Comparison of ENCODE assay signal across 8 cellular contexts in the genomic region with DNA sequence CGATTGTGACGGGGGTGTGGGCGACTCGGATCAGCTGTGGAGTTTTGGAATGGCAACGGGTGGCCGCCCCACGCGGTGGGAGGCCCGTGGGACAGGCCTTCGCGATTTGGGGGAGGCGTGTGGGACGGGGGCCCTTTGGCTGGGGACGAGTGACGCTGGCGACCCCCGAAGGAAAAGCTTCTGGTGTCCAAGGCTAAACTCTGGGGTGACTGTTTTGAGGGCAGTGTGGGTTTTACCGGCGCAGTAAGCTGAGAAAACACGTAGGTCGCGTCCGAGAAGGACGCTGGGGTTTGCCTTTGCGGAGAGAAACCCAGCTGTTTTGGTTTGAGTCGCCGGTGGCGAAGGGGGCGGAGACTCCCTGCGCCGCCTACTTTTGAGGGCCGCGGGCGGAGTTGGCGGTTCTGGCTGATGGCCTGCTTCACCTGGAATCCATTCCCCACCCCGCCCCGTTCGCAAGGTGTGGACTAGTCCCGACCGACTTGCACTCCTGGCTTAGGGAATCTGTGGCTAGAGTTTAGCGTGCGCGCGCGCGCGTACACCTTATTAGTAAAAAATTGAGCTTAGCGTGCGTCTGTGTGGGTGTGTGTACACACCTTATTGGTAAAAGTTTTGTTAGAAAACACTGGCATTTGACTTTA. TPM values are rescaled to one million over a fixed set of nuclear protein-coding genes. Genes with fewer than 3 reads are reported as not detected.
DNase-seq lines count a peak whose midpoint lies in the region; ATAC-seq and TF ChIP-seq lines count a peak whose summit lies in the region.

No MANE protein-coding gene starts in this region.

- intact Hi-C loops in CD14-positive monocyte (cut with micrococcal nuclease) (loop anchor here (2.0 to 10.0 kb wide), 3 partner anchors 46 to 80 kb away; partner anchors contain the start of gene HIBADH (in 1 of the 2)), dorsolateral prefrontal cortex (cut with DNase I) (loop anchor here (2.0 kb wide), 1 partner anchor 78 kb away; the partner anchor contains the start of gene HIBADH (in 2 of the 2)), lower leg skin (cut with DNase I; ENCODE audit: low total_unique reads) (no loop called here)
- intact Hi-C loops in activated CD4-positive, alpha-beta memory T cell treated with anti-CD3 and anti-CD28 coated beads for 36 hours (cut with micrococcal nuclease): loop anchor here (1.0 to 2.0 kb wide), 4 partner anchors 43 to 1540 kb away; partner anchors contain the start of genes CBX3 and HNRNPA2B1

- peak; percentile 72 for ATAC-seq in GM19397 (IDR thresholded peaks at IDR 0.05; ENCODE audit: unreplicated experiment)
- ATAC-seq in HG03521 (IDR thresholded peaks at IDR 0.05; ENCODE audit: unreplicated experiment): peak; percentile 60

- 0 to 1% methylated on average over 35 to 43 of the region's 49 CpGs for WGBS in lower leg skin, 2 donors

- H3K4me3 ChIP-seq in dorsolateral prefrontal cortex (peak overlapping the region; percentile 67 to 99 (median 93)), lower leg skin (ENCODE audit: low read depth, poor library complexity, severe bottlenecking) (peak overlapping the region; percentile 99)

- H3K27ac ChIP-seq in dorsolateral prefrontal cortex: peak overlapping the region; percentile 31 to 99 (median 93)

- H3K4me3 Mint-ChIP-seq in CD14-positive monocyte: peak overlapping the region; percentile 97
- H3K4me3 Mint-ChIP-seq in activated CD4-positive, alpha-beta memory T cell treated with anti-CD3 and anti-CD28 coated beads for 36 hours: peak overlapping the region; percentile 87

- peaks cover 0 to 3% (median 0%) of the 10 kb centered on the region in 7 donors for H3K9me3 Mint-ChIP-seq in CD14-positive monocyte
- no peaks in the 10 kb centered on the region for H3K9me3 Mint-ChIP-seq in activated CD4-positive, alpha-beta memory T cell treated with anti-CD3 and anti-CD28 coated beads for 36 hours

- peaks cover 36% of the 10 kb centered on the region for H3K4me1 Mint-ChIP-seq in CD14-positive monocyte
- peaks cover 41% of the 10 kb centered on the region for H3K4me1 Mint-ChIP-seq in activated CD4-positive, alpha-beta memory T cell treated with anti-CD3 and anti-CD28 coated beads for 36 hours (ENCODE audit: low read depth)

- CTCF ChIA-PET in activated CD4-positive, alpha-beta memory T cell treated with anti-CD3 and anti-CD28 coated beads for 36 hours (lab: Charles Lee): interaction anchor here (1.0 to 1.5 kb wide), 2 partner anchors 78 to 544 kb away, joined by 4 to 5 read pairs; partner anchors contain the start of gene HIBADH

- peak; percentile 76 for DNase-seq in CD14-positive monocyte (ENCODE audit: low spot score)
- peak; percentile 91 for DNase-seq in NCI-H526 treated with DMSO at 0.1 percent for 48 hours (lab: John Stamatoyannopoulos, UW)
- DNase-seq in activated CD4-positive, alpha-beta memory T cell treated with anti-CD3 and anti-CD28 coated beads for 36 hours: peak; percentile 93
- DNase-seq in dorsolateral prefrontal cortex: peak; percentile 50 to 84 (median 64)
- DNase-seq in lower leg skin (ENCODE audit: low spot score in 2 of 2): peak; percentile 89 to 97
- peak; percentile 50 to 69 (median 53) for DNase-seq in stimulated activated CD4-positive, alpha-beta T cell treated with anti-CD3 and anti-CD28 coated beads, TNF-alpha, amount 100 ng/mL, for 1 hour (ENCODE audit: low read depth in 3 of 3, low spot score in 1 of 3)

- no peak for TF ChIP-seq POLR2A in lower leg skin (IDR thresholded peaks at IDR 0.05)

- peak overlapping the region; percentile 98 to 100 (median 99) for H3K27ac Mint-ChIP-seq in CD14-positive monocyte
- H3K27ac Mint-ChIP-seq in activated CD4-positive, alpha-beta memory T cell treated with anti-CD3 and anti-CD28 coated beads for 36 hours: peak overlapping the region; percentile 99

- no peaks in the 10 kb centered on the region for H3K27me3 ChIP-seq in dorsolateral prefrontal cortex

- peaks cover 3 to 6% of the 10 kb centered on the region in 2 donors for H3K36me3 Mint-ChIP-seq in CD14-positive monocyte
- H3K36me3 Mint-ChIP-seq in activated CD4-positive, alpha-beta memory T cell treated with anti-CD3 and anti-CD28 coated beads for 36 hours: peaks cover 8% of the 10 kb centered on the region

- peaks cover 0 to 3% (median 2%) of the 10 kb centered on the region in 3 donors for H3K27me3 Mint-ChIP-seq in CD14-positive monocyte (ENCODE audit: low read depth in 3 of 3)
- no peaks in the 10 kb centered on the region for H3K27me3 Mint-ChIP-seq in activated CD4-positive, alpha-beta memory T cell treated with anti-CD3 and anti-CD28 coated beads for 36 hours

- no peak for TF ChIP-seq CTCF in CD14-positive monocyte (IDR thresholded peaks at IDR 0.05)
- peak in 3 of 56 donors; percentile 9 to 12 (median 10) for TF ChIP-seq CTCF in dorsolateral prefrontal cortex (IDR thresholded peaks at IDR 0.05 in 54 of 56, conservative IDR thresholded peaks at IDR 0.05 in 2 of 56; ENCODE audit: low read depth in 1 of 56, partially characterized antibody in 56 of 56)
- TF ChIP-seq CTCF in lower leg skin (IDR thresholded peaks at IDR 0.05): no peak

- POLR2A ChIA-PET in activated CD4-positive, alpha-beta memory T cell treated with anti-CD3 and anti-CD28 coated beads for 36 hours (lab: Charles Lee): interaction anchor here (0.6 to 2.4 kb wide), 12 partner anchors 10 to 1539 kb away, joined by 3 to 29 read pairs (median 4); partner anchors contain the start of genes CBX3 and HIBADH

RNA-seq across cellular contexts. Expression of gene TAX1BP1, which starts 0.6 kb away (rescaled TPM):
- polyA plus RNA-seq in CD14-positive monocyte: 100 to 1,000 TPM in 1 of 2 donors, 10 to 100 TPM in 1; 85.3 to 106 TPM
- 100 to 1,000 TPM; 104 to 105 TPM for total RNA-seq in activated CD4-positive, alpha-beta memory T cell treated with anti-CD3 and anti-CD28 coated beads for 36 hours
- total RNA-seq in dorsolateral prefrontal cortex: 100 to 1,000 TPM in 117 of 120 experiments, 10 to 100 TPM in 3; 83.6 to 164 (median 133) TPM
- total RNA-seq in lower leg skin: 10 to 100 TPM; 81.4 to 98.8 (median 85.8) TPM

Comparison
In these comparisons a context has a peak if more than half of its experiments do, and no peak if none do; other contexts are left out.
1. Peak in every context shown above with its lines: DNase-seq, ATAC-seq, H3K4me3 ChIP-seq and H3K27ac ChIP-seq.